ENCODE assay signal across 38 cellular contexts in genomic region chr17:61216066-61216465, GRCh38.
"Had no signal": no experiment of that assay in that cellular context is flagged by ENCODE, and none has a peak within 500 bp of the region (broad histone marks: within the 10 kb centered on the region; RNA-seq: fewer than 3 reads in every experiment).

No MANE protein-coding gene starts in this region.

- H3K36me3 ChIP-seq: adrenal gland, ascending aorta, brain microvascular endothelial cell, breast epithelium, cardiac muscle cell had no signal

- ATAC-seq: activated naive CD4-positive, alpha-beta T cell treated with anti-CD3 and anti-CD28 coated beads, Interleukin-2, amount 50 U/mL, for 72 hours; activated naive CD8-positive, alpha-beta T cell treated with anti-CD3 and anti-CD28 coated beads, Interleukin-2, amount 50 U/mL, for 24 hours; activated T-cell treated with anti-CD3 and anti-CD28 coated beads, Interleukin-2, amount 50 U/mL, for 4 hours; activated T-cell treated with anti-CD3 and anti-CD28 coated beads, Interleukin-2, amount 50 U/mL, for 72 hours; activated T-helper 17 cell treated with anti-CD3 and anti-CD28 coated beads, Interleukin-2, amount 50 U/mL, for 72 hours; body of pancreas had no signal

- H3K4me3 ChIP-seq: adrenal gland, ascending aorta, body of pancreas, breast epithelium, cardiac muscle cell had no signal

- H3K4me1 ChIP-seq: body of pancreas, breast epithelium had no signal

- H3K4me3 Mint-ChIP-seq: activated naive CD4-positive, alpha-beta T cell treated with anti-CD3 and anti-CD28 coated beads for 36 hours; activated naive CD4-positive, alpha-beta T cell treated with anti-CD3 and anti-CD28 coated beads, Interleukin-2, amount 10 ng/mL, durations not matched to agents 7 days and 5 days; activated naive CD4-positive, alpha-beta T cell treated with anti-CD3 and anti-CD28 coated beads, Interleukin-2, amount 50 U/mL, for 24 hours; activated naive CD8-positive, alpha-beta T cell; activated naive CD8-positive, alpha-beta T cell treated with anti-CD3 and anti-CD28 coated beads for 36 hours; activated naive CD8-positive, alpha-beta T cell treated with anti-CD3 and anti-CD28 coated beads, Interleukin-2, amount 10 ng/mL, durations not matched to agents 7 days and 5 days; activated naive CD8-positive, alpha-beta T cell treated with anti-CD3 and anti-CD28 coated beads, Interleukin-2, amount 50 U/mL, for 24 hours; activated T-cell treated with anti-CD3 and anti-CD28 coated beads, Interleukin-2, amount 50 U/mL, for 24 hours; activated T-cell treated with anti-CD3 and anti-CD28 coated beads, Interleukin-2, amount 50 U/mL, for 4 hours; activated T-cell treated with anti-CD3 and anti-CD28 coated beads, Interleukin-2, amount 50 U/mL, for 72 hours; activated T-helper 1 cell treated with anti-CD3 and anti-CD28 coated beads, Interleukin-12 subunit alpha, Interleukin-12 subunit beta, Interleukin-2, Interleukin-4 antibody, amounts not matched to agents 30 ng/mL and 10 ng/mL and 1 ng/mL, durations not matched to agents 14 hours and 24 hours and 36 hours; activated T-helper 17 cell treated with anti-CD3 and anti-CD28 coated beads, Interleukin-2, amount 50 U/mL, for 72 hours; brain; central memory CD8-positive, alpha-beta T cell had no signal

- H3K27me3 ChIP-seq: adrenal gland, ascending aorta, body of pancreas, brain microvascular endothelial cell, breast epithelium, cardiac muscle cell had no signal

- H3K9me3 Mint-ChIP-seq: activated naive CD4-positive, alpha-beta T cell treated with anti-CD3 and anti-CD28 coated beads for 36 hours; activated naive CD4-positive, alpha-beta T cell treated with anti-CD3 and anti-CD28 coated beads, Interleukin-2, amount 10 ng/mL, durations not matched to agents 7 days and 5 days; activated naive CD4-positive, alpha-beta T cell treated with anti-CD3 and anti-CD28 coated beads, Interleukin-2, amount 50 U/mL, for 24 hours; activated naive CD8-positive, alpha-beta T cell treated with anti-CD3 and anti-CD28 coated beads, Interleukin-2, amount 10 ng/mL, durations not matched to agents 7 days and 5 days; activated naive CD8-positive, alpha-beta T cell treated with anti-CD3 and anti-CD28 coated beads, Interleukin-2, amount 50 U/mL, for 24 hours; activated T-cell treated with anti-CD3 and anti-CD28 coated beads, Interleukin-2, amount 50 U/mL, for 24 hours; activated T-cell treated with anti-CD3 and anti-CD28 coated beads, Interleukin-2, amount 50 U/mL, for 4 hours; activated T-cell treated with anti-CD3 and anti-CD28 coated beads, Interleukin-2, amount 50 U/mL, for 72 hours; activated T-helper 1 cell treated with anti-CD3 and anti-CD28 coated beads, Interleukin-12 subunit alpha, Interleukin-12 subunit beta, Interleukin-2, Interleukin-4 antibody, amounts not matched to agents 30 ng/mL and 10 ng/mL and 1 ng/mL, durations not matched to agents 14 hours and 24 hours and 36 hours; activated T-helper 17 cell treated with anti-CD3 and anti-CD28 coated beads, Interleukin-2, amount 50 U/mL, for 72 hours; activated T-helper 2 cell treated with anti-CD3 and anti-CD28 coated beads, Interferon-gamma antibody, Interleukin-2, Interleukin-4, amounts not matched to agents 10 μg/mL and 5 μg/mL and 100 μg/mL, durations not matched to agents 14 hours and 24 hours and 36 hours; brain; central memory CD8-positive, alpha-beta T cell had no signal

- DNase-seq: activated effector memory CD4-positive, alpha-beta T cell treated with anti-CD3 and anti-CD28 coated beads, Interleukin-2, amount 50 U/mL, for 16 hours; activated effector memory CD4-positive, alpha-beta T cell treated with Interleukin-2 at 50 U/mL for 16 hours; activated gamma-delta T cell; activated gamma-delta T cell treated with Interleukin-2 at 50 U/mL for 16 hours; activated naive CD4-positive, alpha-beta T cell; activated naive CD4-positive, alpha-beta T cell treated with anti-CD3 and anti-CD28 coated beads for 36 hours; activated naive CD4-positive, alpha-beta T cell treated with anti-CD3 and anti-CD28 coated beads, Interleukin-2, amount 10 ng/mL, durations not matched to agents 7 days and 5 days; activated naive CD4-positive, alpha-beta T cell treated with anti-CD3 and anti-CD28 coated beads, Interleukin-2, amount 50 U/mL, for 16 hours; activated naive CD4-positive, alpha-beta T cell treated with Interleukin-2 at 50 U/mL for 16 hours; activated naive CD8-positive, alpha-beta T cell treated with anti-CD3 and anti-CD28 coated beads for 36 hours; activated naive CD8-positive, alpha-beta T cell treated with anti-CD3 and anti-CD28 coated beads, Interleukin-2, amount 10 ng/mL, durations not matched to agents 7 days and 5 days; activated naive CD8-positive, alpha-beta T cell treated with anti-CD3 and anti-CD28 coated beads, Interleukin-2, amount 50 U/mL, for 24 hours; activated T-cell treated with anti-CD3 and anti-CD28 coated beads, Interleukin-2, amount 50 U/mL, for 1 hour; activated T-cell treated with anti-CD3 and anti-CD28 coated beads, Interleukin-2, amount 50 U/mL, for 24 hours; activated T-cell treated with anti-CD3 and anti-CD28 coated beads, Interleukin-2, amount 50 U/mL, for 4 hours; activated T-cell treated with anti-CD3 and anti-CD28 coated beads, Interleukin-2, amount 50 U/mL, for 48 hours; activated T-cell treated with anti-CD3 and anti-CD28 coated beads, Interleukin-2, amount 50 U/mL, for 72 hours; adrenal gland; amniotic stem cell; amygdala; anterior cingulate cortex; aorta; body of pancreas; brain microvascular endothelial cell; caudate nucleus; central memory CD4-positive, alpha-beta T cell; cerebellar nuclear complex had no signal

- H3K27ac ChIP-seq: adrenal gland, ascending aorta, body of pancreas, brain microvascular endothelial cell, breast epithelium, cardiac muscle cell had no signal

- H3K27me3 Mint-ChIP-seq: activated naive CD4-positive, alpha-beta T cell treated with anti-CD3 and anti-CD28 coated beads, Interleukin-2, amount 10 ng/mL, durations not matched to agents 7 days and 5 days; activated naive CD4-positive, alpha-beta T cell treated with anti-CD3 and anti-CD28 coated beads, Interleukin-2, amount 50 U/mL, for 24 hours; activated naive CD8-positive, alpha-beta T cell; activated naive CD8-positive, alpha-beta T cell treated with anti-CD3 and anti-CD28 coated beads for 36 hours; activated naive CD8-positive, alpha-beta T cell treated with anti-CD3 and anti-CD28 coated beads, Interleukin-2, amount 10 ng/mL, durations not matched to agents 7 days and 5 days; activated naive CD8-positive, alpha-beta T cell treated with anti-CD3 and anti-CD28 coated beads, Interleukin-2, amount 50 U/mL, for 24 hours; activated T-cell treated with anti-CD3 and anti-CD28 coated beads, Interleukin-2, amount 50 U/mL, for 24 hours; activated T-helper 17 cell treated with anti-CD3 and anti-CD28 coated beads, Interleukin-2, amount 50 U/mL, for 72 hours; central memory CD8-positive, alpha-beta T cell had no signal

- H3K27ac Mint-ChIP-seq: activated naive CD4-positive, alpha-beta T cell treated with anti-CD3 and anti-CD28 coated beads for 36 hours; activated naive CD4-positive, alpha-beta T cell treated with anti-CD3 and anti-CD28 coated beads, Interleukin-2, amount 10 ng/mL, durations not matched to agents 7 days and 5 days; activated naive CD4-positive, alpha-beta T cell treated with anti-CD3 and anti-CD28 coated beads, Interleukin-2, amount 50 U/mL, for 24 hours; activated naive CD4-positive, alpha-beta T cell treated with anti-CD3 and anti-CD28 coated beads, Interleukin-2, amount 50 U/mL, for 72 hours; activated naive CD8-positive, alpha-beta T cell; activated naive CD8-positive, alpha-beta T cell treated with anti-CD3 and anti-CD28 coated beads for 36 hours; activated naive CD8-positive, alpha-beta T cell treated with anti-CD3 and anti-CD28 coated beads, Interleukin-2, amount 10 ng/mL, durations not matched to agents 7 days and 5 days; activated naive CD8-positive, alpha-beta T cell treated with anti-CD3 and anti-CD28 coated beads, Interleukin-2, amount 50 U/mL, for 24 hours; activated T-cell treated with anti-CD3 and anti-CD28 coated beads, Interleukin-2, amount 50 U/mL, for 24 hours; activated T-cell treated with anti-CD3 and anti-CD28 coated beads, Interleukin-2, amount 50 U/mL, for 72 hours; activated T-helper 1 cell treated with anti-CD3 and anti-CD28 coated beads, Interleukin-12 subunit alpha, Interleukin-12 subunit beta, Interleukin-2, Interleukin-4 antibody, amounts not matched to agents 30 ng/mL and 10 ng/mL and 1 ng/mL, durations not matched to agents 14 hours and 24 hours and 36 hours; activated T-helper 17 cell treated with anti-CD3 and anti-CD28 coated beads, Interleukin-2, amount 50 U/mL, for 72 hours; activated T-helper 2 cell treated with anti-CD3 and anti-CD28 coated beads, Interferon-gamma antibody, Interleukin-2, Interleukin-4, amounts not matched to agents 10 μg/mL and 5 μg/mL and 100 μg/mL, durations not matched to agents 14 hours and 24 hours and 36 hours; brain had no signal

- H3K36me3 Mint-ChIP-seq: activated naive CD4-positive, alpha-beta T cell treated with anti-CD3 and anti-CD28 coated beads, Interleukin-2, amount 50 U/mL, for 24 hours; activated naive CD4-positive, alpha-beta T cell treated with anti-CD3 and anti-CD28 coated beads, Interleukin-2, amount 50 U/mL, for 72 hours; activated naive CD8-positive, alpha-beta T cell; activated naive CD8-positive, alpha-beta T cell treated with anti-CD3 and anti-CD28 coated beads for 36 hours; brain had no signal

- H3K9me3 ChIP-seq: adrenal gland, ascending aorta, body of pancreas, breast epithelium had no signal
